In genomic region chr20:49595811-49596545, GRCh38 we compare ENCODE assay signal across 11 cellular contexts. TPM values are rescaled to one million over a fixed set of nuclear protein-coding genes. Genes with fewer than 3 reads are reported as not detected.
DNase-seq lines count a peak whose midpoint lies in the region; ATAC-seq, FAIRE-seq and TF ChIP-seq lines count a peak whose summit lies in the region.
"Had no signal": no experiment of that assay in that cellular context is flagged by ENCODE, and none has a peak within 500 bp of the region (broad histone marks: within the 10 kb centered on the region; RNA-seq: fewer than 3 reads in every experiment).

No MANE protein-coding gene starts in this region.

- TF ChIP-seq POLR2A in HepG2 (IDR thresholded peaks at IDR 0.05; ENCODE audit: insufficient read depth in 1 of 2, low read depth in 2 of 2, low read length in 2 of 2) (no peak), right lobe of liver (IDR thresholded peaks at IDR 0.05) (no peak)

- H3K27ac Mint-ChIP-seq in activated naive CD8-positive, alpha-beta T cell treated with anti-CD3 and anti-CD28 coated beads for 36 hours = peak overlapping the region; percentile 96

- no peak overlapping the region for H4K8ac ChIP-seq in neuronal stem cell (ENCODE audit: low read depth, low read length)

- H3K4ac ChIP-seq in neuronal stem cell (ENCODE audit: low read length) = no peak overlapping the region

- peaks cover 58% of the 10 kb centered on the region for H3K4me1 Mint-ChIP-seq in activated naive CD8-positive, alpha-beta T cell treated with anti-CD3 and anti-CD28 coated beads for 36 hours

- H3K4me1 ChIP-seq in HepG2 (ENCODE audit: insufficient read depth, low read length) = peaks cover 70% of the 10 kb centered on the region
- no peaks in the 10 kb centered on the region for H3K4me1 ChIP-seq in right lobe of liver
- H3K4me1 ChIP-seq in neuronal stem cell (ENCODE audit: control insufficient read depth in 2 of 2, insufficient read depth in 1 of 2, low read depth in 1 of 2, low read length in 2 of 2) = peaks cover 0 to 4% of the 10 kb centered on the region in 2 donors

- no peaks in the 10 kb centered on the region for H4K20me1 ChIP-seq in HepG2 (ENCODE audit: insufficient read depth, low read length)

- H3K27me3 ChIP-seq in HepG2 (ENCODE audit: control insufficient read depth in 1 of 2, insufficient read depth in 2 of 2, low read length in 2 of 2) = no peaks in the 10 kb centered on the region; a peak in 2 of 5 replicates
- no peaks in the 10 kb centered on the region for H3K27me3 ChIP-seq in right lobe of liver
- peaks cover 0 to 16% (median 2%) of the 10 kb centered on the region in 3 experiments for H3K27me3 ChIP-seq in neuronal stem cell (ENCODE audit: control insufficient read depth in 3 of 3, insufficient read depth in 3 of 3, low read depth in 1 of 3, low read length in 3 of 3)

- ATAC-seq in HepG2 (0 out of 3 replicates have a peak, but pooled peaks have one; percentile 4), right lobe of liver (no peak), GM21515 (IDR thresholded peaks at IDR 0.05; ENCODE audit: unreplicated experiment) (no peak)
- ATAC-seq: naive thymus-derived CD8-positive, alpha-beta T cell had no signal

- H3K27ac ChIP-seq in HepG2 (ENCODE audit: extremely low read length, insufficient read depth, low read length) = no peak overlapping the region
- no peak overlapping the region for H3K27ac ChIP-seq in right lobe of liver
- no peak overlapping the region for H3K27ac ChIP-seq in neuronal stem cell (replicated peaks; ENCODE audit: low read length)
- H3K27ac ChIP-seq: C4-2B, HL-60 had no signal

- no peak for DNase-seq in HepG2 (ENCODE audit: low spot score)
- no peak for DNase-seq in right lobe of liver
- peak; percentile 86 for DNase-seq in activated naive CD8-positive, alpha-beta T cell treated with anti-CD3 and anti-CD28 coated beads for 36 hours
- DNase-seq in neuronal stem cell (ENCODE audit: low spot score) = no peak
- no peak for DNase-seq in midbrain (lab: John Stamatoyannopoulos, UW)
- no peak for DNase-seq in GF-D8 (lab: John Stamatoyannopoulos, UW)
- DNase-seq in NCI-H446 (lab: John Stamatoyannopoulos, UW) = no peak
- DNase-seq: naive thymus-derived CD8-positive, alpha-beta T cell had no signal

- no peaks in the 10 kb centered on the region for H3K79me1 ChIP-seq in neuronal stem cell (ENCODE audit: low read depth, low read length)

- H3K9me3 ChIP-seq in HepG2 (ENCODE audit: low read length) (no peaks in the 10 kb centered on the region), right lobe of liver (no peaks in the 10 kb centered on the region), neuronal stem cell (replicated peaks in 1 of 2; ENCODE audit: control insufficient read depth in 2 of 2, insufficient read depth in 1 of 2, low read depth in 1 of 2, low read length in 2 of 2) (no peaks in the 10 kb centered on the region)

- H2AK5ac ChIP-seq in neuronal stem cell (ENCODE audit: low read depth, low read length) = peak overlapping the region; percentile 76

- peak overlapping the region; percentile 66 for H2BK5ac ChIP-seq in neuronal stem cell (ENCODE audit: low read length)

- no peaks in the 10 kb centered on the region for H3K36me3 ChIP-seq in HepG2 (replicated peaks in 1 of 2; ENCODE audit: control insufficient read depth in 1 of 2, insufficient read depth in 2 of 2, low read length in 2 of 2)
- H3K36me3 ChIP-seq in right lobe of liver = no peaks in the 10 kb centered on the region
- H3K36me3 ChIP-seq in neuronal stem cell (replicated peaks in 1 of 2; ENCODE audit: control insufficient read depth in 2 of 2, insufficient read depth in 2 of 2, low read length in 2 of 2) = no peaks in the 10 kb centered on the region

- H2BK120ac ChIP-seq in neuronal stem cell (ENCODE audit: low read depth, low read length) = no peak overlapping the region

- peak overlapping the region; percentile 37 for H2AFZ ChIP-seq in HepG2 (ENCODE audit: low read length)
- H2AFZ ChIP-seq in neuronal stem cell (ENCODE audit: low read length) = no peak overlapping the region

- no peak for TF ChIP-seq RAD21 in HepG2 (CRISPR knock-in tag; IDR thresholded peaks at IDR 0.05)

- peaks cover 18% of the 10 kb centered on the region for H3K27me3 Mint-ChIP-seq in activated naive CD8-positive, alpha-beta T cell treated with anti-CD3 and anti-CD28 coated beads for 36 hours

- H3K9ac ChIP-seq in HepG2 (ENCODE audit: insufficient read depth, low read depth, low read length) = no peak overlapping the region
- peak overlapping the region; percentile 38 for H3K9ac ChIP-seq in neuronal stem cell (ENCODE audit: low read depth, low read length, poor library complexity)

- WGBS in HepG2 (ENCODE audit: low lambda C conversion rate) = 38% methylated on average over 14 of the region's 15 CpGs
- WGBS in right lobe of liver (ENCODE audit: insufficient coverage, low coverage, low lambda C conversion rate, missing lambda C conversion rate) = 73% methylated on average over 9 of the region's 15 CpGs
- no CpG with 5 or more reads among the region's 15 CpGs for WGBS in neuronal stem cell (ENCODE audit: extremely low coverage in 2 of 2, insufficient read length in 2 of 2, insufficient replicate concordance in 1 of 2), 2 donors

- POLR2A ChIA-PET in HepG2 (lab: Yijun Ruan, JAX) = interaction anchor here (5.9 kb wide), 1 partner anchor 12 kb away, joined by 59 read pairs; no protein-coding TSS in a partner anchor

- peak overlapping the region; percentile 22 for H3K14ac ChIP-seq in neuronal stem cell (ENCODE audit: low read length)

- in situ Hi-C loops in HepG2 (cut with HindIII; ENCODE audit: extremely low pct_ligation_motif_present, low pct_unique_long_range_greater_than_20kb) = no loop called here

- CTCF ChIA-PET in HepG2 (lab: Yijun Ruan, JAX; ENCODE audit: low intra/inter-chr PET ratio, low total read pairs) = no interaction called here

- H3K4me3 ChIP-seq in HepG2 (replicated peaks in 1 of 3; ENCODE audit: insufficient read depth in 1 of 3, low read depth in 2 of 3, low read length in 3 of 3) = no peak overlapping the region
- no peak overlapping the region for H3K4me3 ChIP-seq in right lobe of liver
- no peak overlapping the region for H3K4me3 ChIP-seq in neuronal stem cell (ENCODE audit: low read length in 2 of 2)

- H3K23ac ChIP-seq in neuronal stem cell (ENCODE audit: low read depth, low read length, poor library complexity) = peak overlapping the region; percentile 46

- H2BK15ac ChIP-seq in neuronal stem cell (ENCODE audit: low read length) = peak overlapping the region; percentile 73

- peaks cover 13% of the 10 kb centered on the region for H3K36me3 Mint-ChIP-seq in activated naive CD8-positive, alpha-beta T cell treated with anti-CD3 and anti-CD28 coated beads for 36 hours
- H3K36me3 Mint-ChIP-seq: naive thymus-derived CD8-positive, alpha-beta T cell had no signal

- H3K79me2 ChIP-seq in HepG2 (ENCODE audit: insufficient read depth, low read length) = no peaks in the 10 kb centered on the region

- no peak overlapping the region for H4K91ac ChIP-seq in neuronal stem cell (ENCODE audit: low read depth, low read length, poor library complexity)

- H3K18ac ChIP-seq in neuronal stem cell (ENCODE audit: low read length) = peak overlapping the region; percentile 81

- H3K4me3 Mint-ChIP-seq in activated naive CD8-positive, alpha-beta T cell treated with anti-CD3 and anti-CD28 coated beads for 36 hours = peak overlapping the region; percentile 53

- FAIRE-seq in HepG2 (lab: Jason Lieb, UNC) = no peak

- BruUV-seq in HepG2 (replicated peaks; lab: Mats Ljungman, UMichigan) = no TSS peak

- intact Hi-C loops in HepG2 (cut with micrococcal nuclease; ENCODE audit: unreplicated experiment) = no loop called here
- intact Hi-C loops in right lobe of liver (cut with DNase I) = no loop called here

- no peak for TF ChIP-seq CTCF in HepG2 (CRISPR knock-in tag; IDR thresholded peaks at IDR 0.05)
- no peak for TF ChIP-seq CTCF in right lobe of liver (IDR thresholded peaks at IDR 0.05)

- TF ChIP-seq EP300 in HepG2 (IDR thresholded peaks at IDR 0.05; ENCODE audit: low read depth in 2 of 2, low read length in 2 of 2) = peak in 1 of 2 experiments; percentile 24; a peak in 1 of 4 replicates
- TF ChIP-seq EP300 in HepG2 (CRISPR knock-in tag; IDR thresholded peaks at IDR 0.05; ENCODE audit: borderline replicate concordance) = 0 out of 2 replicates have a peak, but pooled peaks have one; percentile 8

- no peak overlapping the region for H2BK12ac ChIP-seq in neuronal stem cell (ENCODE audit: low read length)

- peaks cover 6% of the 10 kb centered on the region for H3K9me3 Mint-ChIP-seq in activated naive CD8-positive, alpha-beta T cell treated with anti-CD3 and anti-CD28 coated beads for 36 hours
- H3K9me3 Mint-ChIP-seq: naive thymus-derived CD8-positive, alpha-beta T cell had no signal

- H3K4me2 ChIP-seq in HepG2 (ENCODE audit: low read depth, low read length) (peak overlapping the region; percentile 41), neuronal stem cell (ENCODE audit: insufficient read depth, low read length, poor library complexity, severe bottlenecking) (no peak overlapping the region)

RNA-seq across cellular contexts. Expression of gene PTGIS, which starts 28.0 kb away (rescaled TPM):
- not detected in 2 replicates for total RNA-seq in HepG2 (2016; rRNA removed; fragmentation: Illumina TruSeq; extraction: Trizol)
- total RNA-seq in HepG2 (2016; cell fraction: cytosol; rRNA removed; fragmentation: Illumina TruSeq; extraction: Trizol; ENCODE audit: low read depth) = not detected in 2 replicates
- total RNA-seq in HepG2 (2016; cell fraction: insoluble cytoplasmic fraction; rRNA removed; fragmentation: Illumina TruSeq; extraction: Trizol) = not detected in 2 replicates
- total RNA-seq in HepG2 (2016; cell fraction: membrane; rRNA removed; fragmentation: Illumina TruSeq; extraction: Trizol) = not detected in 2 replicates
- not detected in 2 replicates for total RNA-seq in HepG2 (2016; cell fraction: nucleus; rRNA removed; fragmentation: Illumina TruSeq; extraction: Trizol)
- polyA plus RNA-seq in HepG2 (2011; rRNA removed) = not detected in 2 replicates
- not detected in 2 replicates for polyA plus RNA-seq in HepG2 (2011; cell fraction: cytosol; rRNA removed)
- not detected in 2 replicates for polyA plus RNA-seq in HepG2 (2011; cell fraction: nucleus; rRNA removed)
- not detected in 2 replicates for polyA plus RNA-seq in HepG2 (2012)
- not detected in 2 replicates for polyA plus RNA-seq in HepG2 (2016; cell fraction: cytosol; fragmentation: Illumina TruSeq; extraction: Trizol; ENCODE audit: low read depth)
- polyA plus RNA-seq in HepG2 (2016; cell fraction: insoluble cytoplasmic fraction; fragmentation: Illumina TruSeq; extraction: Trizol; ENCODE audit: low read depth) = not detected in 2 replicates
- polyA plus RNA-seq in HepG2 (2016; cell fraction: membrane; fragmentation: Illumina TruSeq; extraction: Trizol; ENCODE audit: low read depth) = not detected in 2 replicates
- polyA plus RNA-seq in HepG2 (2016; cell fraction: nucleus; fragmentation: Illumina TruSeq; extraction: Trizol; ENCODE audit: insufficient read depth, low read depth) = not detected in 2 replicates
- polyA minus RNA-seq in HepG2 (2011; rRNA and poly(A)+ RNA removed; ENCODE audit: low replicate concordance) = not detected in 2 replicates
- polyA minus RNA-seq in HepG2 (2011; cell fraction: cytosol; rRNA and poly(A)+ RNA removed) = not detected in 2 replicates
- not detected in 2 replicates for polyA minus RNA-seq in HepG2 (2011; cell fraction: nucleus; rRNA and poly(A)+ RNA removed)
- 10 to 100 TPM in 5 of 6 experiments, 1 to 10 TPM in 1; 9.0 to 30.5 (median 13.7) TPM for total RNA-seq in right lobe of liver
- total RNA-seq in activated naive CD8-positive, alpha-beta T cell treated with anti-CD3 and anti-CD28 coated beads for 36 hours = under 1 TPM; 0.04 to 0.08 TPM
- 46.9 TPM for polyA plus RNA-seq in neuronal stem cell (2013, experiment 1 of 2)
- polyA plus RNA-seq in neuronal stem cell (2013, experiment 2 of 2) = 49.5 TPM
- total RNA-seq: naive thymus-derived CD8-positive, alpha-beta T cell had no signal
- polyA plus RNA-seq: naive thymus-derived CD8-positive, alpha-beta T cell had no signal

Comparison
In these comparisons a context has a peak if more than half of its experiments do, and no peak if none do; other contexts are left out.
1. RNA of gene PTGIS, which starts 28.0 kb away (total RNA-seq): 9.0 to 30.5 TPM in right lobe of liver; 0.04 to 0.08 TPM in activated naive CD8-positive, alpha-beta T cell treated with anti-CD3 and anti-CD28 coated beads for 36 hours and not detected in HepG2; every median in the first group is over 4 times any median in the second.